ENCODE assay signal across 15 cellular contexts in the genomic region with DNA sequence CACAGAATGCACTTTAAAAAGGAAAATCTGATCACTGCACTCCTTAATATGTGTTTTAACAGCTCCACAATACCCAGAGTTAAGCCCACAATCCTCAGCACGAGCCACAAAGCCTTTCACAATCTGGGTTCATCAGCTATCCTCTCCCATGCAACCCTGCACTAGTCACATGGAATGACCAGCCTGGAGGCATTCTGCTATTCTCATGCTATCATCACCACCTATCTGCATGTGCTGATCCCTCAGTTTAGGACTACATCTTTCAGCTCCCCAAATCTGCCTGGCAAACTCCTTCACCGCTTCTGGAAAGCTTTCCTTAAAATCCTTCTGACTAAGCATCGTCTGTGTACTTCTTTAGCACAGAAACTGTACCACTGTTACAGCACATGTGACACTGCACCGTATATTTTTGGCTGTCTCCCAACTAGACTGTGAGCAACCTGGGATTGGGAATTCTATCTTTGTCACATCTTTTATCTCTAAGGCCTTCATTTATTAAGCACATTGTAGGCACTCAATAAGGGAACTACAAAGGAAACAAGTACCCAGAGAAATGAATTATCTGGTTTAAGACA.
"Had no signal": no experiment of that assay in that cellular context is flagged by ENCODE, and none has a peak within 500 bp of the region (broad histone marks: within the 10 kb centered on the region; RNA-seq: fewer than 3 reads in every experiment).

No MANE protein-coding gene starts in this region.

- H3K9me3 ChIP-seq: left lung, prostate gland, right atrium auricular region, thyroid gland had no signal

- ATAC-seq: activated CD4-positive, alpha-beta T cell treated with anti-CD3 and anti-CD28 coated beads for 36 hours; activated T-helper 17 cell treated with anti-CD3 and anti-CD28 coated beads, Interleukin-2, amount 50 U/mL, for 72 hours; left lung; natural killer cell treated with Interleukin-12 subunit alpha and Interleukin-12 subunit beta and Interleukin-15 and Interleukin-18, amount 100 ng/mL, for 72 hours; stimulated activated naive CD8-positive, alpha-beta T cell treated with anti-CD3 and anti-CD28 coated beads, Interleukin-15, Interleukin-2, amounts not matched to agents 100 U/mL and 50 U/mL, for 24 hours had no signal

- H3K4me1 Mint-ChIP-seq: activated B cell treated with CpG ODN at 0.5 μM for 24 hours; activated CD4-positive, alpha-beta T cell treated with anti-CD3 and anti-CD28 coated beads for 36 hours; activated naive CD8-positive, alpha-beta T cell treated with anti-CD3 and anti-CD28 coated beads, Interleukin-2, amount 10 ng/mL, durations not matched to agents 7 days and 5 days; activated T-helper 17 cell treated with anti-CD3 and anti-CD28 coated beads, Interleukin-2, amount 50 U/mL, for 72 hours had no signal

- H3K4me1 ChIP-seq: left lung, prostate gland, right atrium auricular region, thyroid gland had no signal

- H3K27ac Mint-ChIP-seq: activated B cell treated with CpG ODN at 0.5 μM for 24 hours; activated CD4-positive, alpha-beta T cell treated with anti-CD3 and anti-CD28 coated beads for 36 hours; activated naive CD8-positive, alpha-beta T cell treated with anti-CD3 and anti-CD28 coated beads, Interleukin-2, amount 10 ng/mL, durations not matched to agents 7 days and 5 days; natural killer cell treated with Interleukin-12 subunit alpha and Interleukin-12 subunit beta and Interleukin-15 and Interleukin-18, amount 100 ng/mL, for 72 hours; T-helper 1 cell treated with Interleukin-12 subunit alpha and Interleukin-12 subunit beta and Interleukin-4 antibody, amounts not matched to agents 30 μg/mL and 1 μg/mL, for 36 hours had no signal

- H3K4me3 ChIP-seq: left lung, prostate gland, right atrium auricular region, thyroid gland had no signal

- H3K36me3 ChIP-seq: prostate gland had no signal

- H3K27me3 ChIP-seq: left lung, right atrium auricular region, thyroid gland had no signal

- DNase-seq: activated B cell treated with CpG ODN at 0.5 μM for 24 hours; activated CD4-positive, alpha-beta T cell treated with anti-CD3 and anti-CD28 coated beads for 36 hours; activated CD4-positive, alpha-beta T cell treated with anti-CD3 and anti-CD28 coated beads, Interleukin-2, amount 50 U/mL, for 4 hours; activated naive CD4-positive, alpha-beta T cell; activated naive CD8-positive, alpha-beta T cell treated with anti-CD3 and anti-CD28 coated beads, Interleukin-2, amount 10 ng/mL, durations not matched to agents 7 days and 5 days; erythroblast; left lung; stimulated activated CD4-positive, alpha-beta T cell treated with anti-CD3 and anti-CD28 coated beads, Interleukin-4, amount 100 ng/mL, for 24 hours; stimulated activated naive CD8-positive, alpha-beta T cell treated with anti-CD3 and anti-CD28 coated beads, Interleukin-15, Interleukin-2, amounts not matched to agents 100 U/mL and 50 U/mL, for 24 hours; thyroid gland had no signal

- H3K9me3 Mint-ChIP-seq: activated B cell treated with CpG ODN at 0.5 μM for 24 hours; activated naive CD8-positive, alpha-beta T cell treated with anti-CD3 and anti-CD28 coated beads, Interleukin-2, amount 10 ng/mL, durations not matched to agents 7 days and 5 days; activated T-helper 17 cell treated with anti-CD3 and anti-CD28 coated beads, Interleukin-2, amount 50 U/mL, for 72 hours; natural killer cell treated with Interleukin-12 subunit alpha and Interleukin-12 subunit beta and Interleukin-15 and Interleukin-18, amount 100 ng/mL, for 72 hours; T-helper 1 cell treated with Interleukin-12 subunit alpha and Interleukin-12 subunit beta and Interleukin-4 antibody, amounts not matched to agents 30 μg/mL and 1 μg/mL, for 36 hours had no signal

- H3K27me3 Mint-ChIP-seq: activated B cell treated with CpG ODN at 0.5 μM for 24 hours; activated CD4-positive, alpha-beta T cell treated with anti-CD3 and anti-CD28 coated beads for 36 hours; activated naive CD8-positive, alpha-beta T cell treated with anti-CD3 and anti-CD28 coated beads, Interleukin-2, amount 10 ng/mL, durations not matched to agents 7 days and 5 days; activated T-helper 17 cell treated with anti-CD3 and anti-CD28 coated beads, Interleukin-2, amount 50 U/mL, for 72 hours had no signal

- H3K4me3 Mint-ChIP-seq: activated B cell treated with CpG ODN at 0.5 μM for 24 hours; activated CD4-positive, alpha-beta T cell treated with anti-CD3 and anti-CD28 coated beads for 36 hours; activated naive CD8-positive, alpha-beta T cell treated with anti-CD3 and anti-CD28 coated beads, Interleukin-2, amount 10 ng/mL, durations not matched to agents 7 days and 5 days; activated T-helper 17 cell treated with anti-CD3 and anti-CD28 coated beads, Interleukin-2, amount 50 U/mL, for 72 hours; natural killer cell treated with Interleukin-12 subunit alpha and Interleukin-12 subunit beta and Interleukin-15 and Interleukin-18, amount 100 ng/mL, for 72 hours; T-helper 1 cell treated with Interleukin-12 subunit alpha and Interleukin-12 subunit beta and Interleukin-4 antibody, amounts not matched to agents 30 μg/mL and 1 μg/mL, for 36 hours had no signal
